In the genomic region with DNA sequence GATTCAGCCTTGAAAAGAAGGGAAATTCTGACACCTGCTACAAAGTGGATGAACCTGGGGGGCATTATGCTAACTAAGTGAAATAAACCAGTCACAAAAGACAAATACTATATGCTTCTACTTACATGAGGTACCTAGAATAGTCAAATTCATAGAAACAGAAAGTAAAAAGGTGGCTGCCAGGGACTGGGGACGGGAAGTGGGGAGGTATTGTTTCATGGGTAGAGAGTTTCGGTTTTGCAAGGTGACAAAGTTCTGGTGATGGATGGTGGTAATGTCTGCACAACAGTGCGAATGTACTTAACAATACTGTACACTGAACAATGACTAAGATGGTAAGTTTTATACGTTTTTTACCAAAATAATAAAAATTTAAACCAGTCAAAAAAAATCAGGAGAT, we compare ENCODE assay signal across 8 cellular contexts. TPM values are rescaled to one million over a fixed set of nuclear protein-coding genes. Genes with fewer than 3 reads are reported as not detected.
DNase-seq lines count a peak whose midpoint lies in the region; ATAC-seq, FAIRE-seq and TF ChIP-seq lines count a peak whose summit lies in the region.

No MANE protein-coding gene starts in this region.

- no peak for TF ChIP-seq CTCF in gastroesophageal sphincter (IDR thresholded peaks at IDR 0.05)

- 14 to 27% methylated on average over 4 of the region's 4 CpGs for WGBS in gastroesophageal sphincter (ENCODE audit: low coverage in 1 of 2), 2 donors

- H3K27ac ChIP-seq in gastroesophageal sphincter, result peak overlapping the region; percentile 85 to 100 (median 96)

- peaks cover 3 to 83% (median 28%) of the 10 kb centered on the region in 3 donors for H3K4me1 ChIP-seq in gastroesophageal sphincter

- no peaks in the 10 kb centered on the region for H3K27me3 ChIP-seq in gastroesophageal sphincter

- FAIRE-seq in GM19239 (lab: Jason Lieb, UNC), result peak; percentile 78

- no peak for TF ChIP-seq POLR2A in gastroesophageal sphincter (IDR thresholded peaks at IDR 0.05)

- DNase-seq in GM19239 (ENCODE audit: insufficient read length, low spot score) (no peak), globus pallidus (ENCODE audit: low spot score) (no peak), DMS114 treated with DMSO at 0.1 percent for 48 hours (lab: John Stamatoyannopoulos, UW; ENCODE audit: unreplicated experiment) (no peak), ureter (ENCODE audit: low spot score) (no peak)
- peak; percentile 49 for DNase-seq in activated CD4-positive, alpha-beta T cell treated with anti-CD3 and anti-CD28 coated beads for 1 hour
- DNase-seq in stimulated activated naive CD8-positive, alpha-beta T cell treated with anti-CD3 and anti-CD28 coated beads, Interleukin-15, Interleukin-2, amounts not matched to agents 100 U/mL and 50 U/mL, for 24 hours, result peak; percentile 56

- TF ChIP-seq EP300 in gastroesophageal sphincter (IDR thresholded peaks at IDR 0.05), result no peak

- no peaks in the 10 kb centered on the region for H3K9me3 ChIP-seq in gastroesophageal sphincter

- H3K36me3 ChIP-seq in gastroesophageal sphincter, result no peaks in the 10 kb centered on the region

- H3K4me3 ChIP-seq in gastroesophageal sphincter, result no peak overlapping the region

- ATAC-seq in HG03097 (IDR thresholded peaks at IDR 0.05; ENCODE audit: low FRiP score, unreplicated experiment), result peak; percentile 37
- ATAC-seq in gastroesophageal sphincter, result no peak
- ATAC-seq in stimulated activated naive CD8-positive, alpha-beta T cell treated with anti-CD3 and anti-CD28 coated beads, Interleukin-15, Interleukin-2, amounts not matched to agents 100 U/mL and 50 U/mL, for 24 hours, result peak; percentile 68

RNA-seq across cellular contexts. Expression of gene IDH2, which starts 4.8 kb away (rescaled TPM):
- total RNA-seq in gastroesophageal sphincter (100 to 1,000 TPM in 3 of 4 donors, 10 to 100 TPM in 1; 45.2 to 289 (median 132) TPM), ureter (65.2 TPM)

Comparison
In these comparisons a context has a peak if more than half of its experiments do, and no peak if none do; other contexts are left out.
1. DNase-seq: peak in activated CD4-positive, alpha-beta T cell treated with anti-CD3 and anti-CD28 coated beads for 1 hour (single experiment) and stimulated activated naive CD8-positive, alpha-beta T cell treated with anti-CD3 and anti-CD28 coated beads, Interleukin-15, Interleukin-2, amounts not matched to agents 100 U/mL and 50 U/mL, for 24 hours (single experiment); none in GM19239 (single experiment), globus pallidus (single experiment), DMS114 treated with DMSO at 0.1 percent for 48 hours (single experiment) and ureter (single experiment).